In the genomic region with DNA sequence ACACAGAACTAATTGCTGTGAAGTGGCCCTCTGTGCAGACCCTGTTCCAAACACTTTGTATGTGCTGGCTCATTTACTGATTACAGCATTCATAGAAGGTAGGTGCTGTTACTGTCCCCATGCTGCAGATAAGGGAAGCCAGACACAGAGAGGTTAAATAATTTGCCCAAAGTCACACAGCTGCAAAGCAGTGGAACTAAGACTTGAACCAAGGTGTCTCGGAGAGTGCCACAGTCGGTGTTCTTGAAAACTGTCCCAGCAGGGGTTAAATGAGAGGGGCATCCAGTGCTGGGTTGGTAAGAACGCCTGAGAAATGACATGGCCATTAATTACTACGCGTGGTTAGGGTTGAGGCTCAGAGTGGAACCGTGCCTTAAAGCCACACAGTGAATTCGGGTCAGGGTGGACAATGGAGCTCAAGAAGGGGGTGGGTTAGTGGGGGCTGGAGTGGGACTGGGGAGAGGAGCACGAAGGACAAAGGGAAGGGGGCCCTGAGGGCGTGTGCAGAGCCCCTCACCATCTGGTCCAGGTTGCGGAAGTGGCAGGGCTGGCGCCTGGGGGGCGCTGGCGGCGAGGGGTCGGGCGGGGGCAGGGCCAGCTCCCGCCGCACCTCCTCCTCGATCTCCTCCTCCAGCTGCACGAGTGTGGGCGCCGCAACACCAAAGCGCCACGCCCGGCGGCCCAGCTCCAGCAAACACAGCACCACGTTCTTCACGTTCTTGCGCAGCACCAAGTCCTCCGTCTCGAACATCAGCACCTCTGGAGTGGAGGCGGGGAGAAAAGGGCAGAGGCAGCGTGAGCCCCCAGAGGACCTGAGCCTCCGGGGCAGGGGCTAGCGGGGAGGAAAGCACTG, we compare ENCODE assay signal across 12 cellular contexts. TPM values are rescaled to one million over a fixed set of nuclear protein-coding genes. Genes with fewer than 3 reads are reported as not detected.
DNase-seq lines count a peak whose midpoint lies in the region; TF ChIP-seq lines count a peak whose summit lies in the region.
"Had no signal": no experiment of that assay in that cellular context is flagged by ENCODE, and none has a peak within 500 bp of the region (broad histone marks: within the 10 kb centered on the region; RNA-seq: fewer than 3 reads in every experiment).

No MANE protein-coding gene starts in this region.

- no peaks in the 10 kb centered on the region for H3K36me3 Mint-ChIP-seq in nephron (ENCODE audit: low read depth)
- H3K36me3 Mint-ChIP-seq: natural killer cell treated with Interleukin-12 subunit alpha and Interleukin-12 subunit beta and Interleukin-15 and Interleukin-18, amount 100 ng/mL, for 72 hours had no signal

- H3K4me1 Mint-ChIP-seq in nephron, result no peaks in the 10 kb centered on the region

- in situ Hi-C loops in mammary epithelial cell (cut with MboI; ENCODE audit: low sequenced_read_pairs in 2 of 2) (loop anchor here (25.0 kb wide), 1 partner anchor 587 kb away; no protein-coding TSS in a partner anchor), G401 (cut with HindIII; ENCODE audit: low sequenced_read_pairs) (no loop called here)

- H2AFZ ChIP-seq in mammary epithelial cell (ENCODE audit: low read depth, low read length), result peak overlapping the region; percentile 71

- dilution Hi-C loops in mammary epithelial cell (cut with HindIII; ENCODE audit: low sequenced_read_pairs), result loop anchor here (25.0 kb wide), 2 partner anchors 137 to 437 kb away; no protein-coding TSS in a partner anchor

- no peak overlapping the region for H3K9ac ChIP-seq in mammary epithelial cell (ENCODE audit: insufficient read depth, low read length)

- no peaks in the 10 kb centered on the region for H3K79me2 ChIP-seq in mammary epithelial cell (ENCODE audit: insufficient read depth, low read length)

- H3K27ac Mint-ChIP-seq in nephron, result no peak overlapping the region
- H3K27ac Mint-ChIP-seq: natural killer cell treated with Interleukin-12 subunit alpha and Interleukin-12 subunit beta and Interleukin-15 and Interleukin-18, amount 100 ng/mL, for 72 hours had no signal

- H3K9me3 ChIP-seq in mammary epithelial cell (replicated peaks; ENCODE audit: insufficient read depth, low read length), result no peaks in the 10 kb centered on the region
- H3K9me3 ChIP-seq: adrenal gland had no signal

- peak overlapping the region in 2 of 3 experiments; percentile 32 to 60 for H3K4me3 Mint-ChIP-seq in nephron
- H3K4me3 Mint-ChIP-seq: natural killer cell treated with Interleukin-12 subunit alpha and Interleukin-12 subunit beta and Interleukin-15 and Interleukin-18, amount 100 ng/mL, for 72 hours had no signal

- no peaks in the 10 kb centered on the region for H3K9me3 Mint-ChIP-seq in nephron
- H3K9me3 Mint-ChIP-seq: natural killer cell treated with Interleukin-12 subunit alpha and Interleukin-12 subunit beta and Interleukin-15 and Interleukin-18, amount 100 ng/mL, for 72 hours had no signal

- peaks cover 21% of the 10 kb centered on the region for H3K27me3 ChIP-seq in H7 (ENCODE audit: control insufficient read depth, insufficient read depth, low read length)
- H3K27me3 ChIP-seq in mammary epithelial cell (ENCODE audit: insufficient read depth, low read length), result no peaks in the 10 kb centered on the region

- no TSS peak for BruUV-seq in mammary epithelial cell (replicated peaks; lab: Mats Ljungman, UMichigan)

- CTCF ChIA-PET in mammary epithelial cell (lab: Charles Lee; ENCODE audit: low non-redundant PET), result no interaction called here

- peak overlapping the region; percentile 37 for H3K4me2 ChIP-seq in mammary epithelial cell (ENCODE audit: insufficient read depth, low read depth, low read length)

- WGBS in mammary epithelial cell (ENCODE audit: low coverage, missing lambda C conversion rate), result 41% methylated on average over 15 of the region's 35 CpGs

- peaks cover 36% of the 10 kb centered on the region for H3K4me1 ChIP-seq in mammary epithelial cell (ENCODE audit: insufficient read depth, low read length)
- H3K4me1 ChIP-seq: adrenal gland had no signal

- TF ChIP-seq CTCF in mammary epithelial cell (conservative IDR thresholded peaks at IDR 0.05 in 1 of 2, IDR thresholded peaks at IDR 0.05 in 1 of 2; ENCODE audit: extremely low read depth in 1 of 2, insufficient read depth in 1 of 2, low read depth in 1 of 2, low read length in 2 of 2), result no peak
- TF ChIP-seq CTCF in nephron (IDR thresholded peaks at IDR 0.05; ENCODE audit: unreplicated experiment in 3 of 3), result no peak

- H3K36me3 ChIP-seq in H7 (replicated peaks; ENCODE audit: control insufficient read depth, insufficient read depth, low read length), result no peaks in the 10 kb centered on the region
- H3K36me3 ChIP-seq in mammary epithelial cell (ENCODE audit: insufficient read depth, low read length), result no peaks in the 10 kb centered on the region
- H3K36me3 ChIP-seq: adrenal gland had no signal

- H3K4me3 ChIP-seq in H7 (ENCODE audit: insufficient read depth, low read depth, low read length) (peak overlapping the region; percentile 33), mammary epithelial cell (replicated peaks in 1 of 3; ENCODE audit: insufficient read depth in 1 of 3, low read depth in 2 of 3, low read length in 3 of 3) (no peak overlapping the region)
- H3K4me3 ChIP-seq: adrenal gland had no signal

- DNase-seq in NCI-H1417 (lab: John Stamatoyannopoulos, UW) (peak in 2 of 3 experiments; percentile 30 to 57), NCI-H1417 treated with DMSO at 0.1 percent for 48 hours (lab: John Stamatoyannopoulos, UW) (no peak), H7 (peak; percentile 92), mammary epithelial cell (no peak), G401 (ENCODE audit: low spot score) (no peak), NCI-H2029 treated with DMSO at 0.1 percent for 48 hours (lab: John Stamatoyannopoulos, UW) (no peak), NCI-H345 treated with DMSO at 0.1 percent for 48 hours (lab: John Stamatoyannopoulos, UW; ENCODE audit: unreplicated experiment) (no peak)
- DNase-seq: adrenal gland, NCI-H345, T-helper 9 cell had no signal

- peaks cover 38% of the 10 kb centered on the region for H3K27me3 Mint-ChIP-seq in nephron (ENCODE audit: low read depth)

- H3K27ac ChIP-seq in mammary epithelial cell (ENCODE audit: insufficient read depth, low read depth, low read length), result no peak overlapping the region
- H3K27ac ChIP-seq: adrenal gland had no signal

- no peaks in the 10 kb centered on the region for H4K20me1 ChIP-seq in mammary epithelial cell (ENCODE audit: insufficient read depth, low read length)

- intact Hi-C loops in mammary epithelial cell (cut with micrococcal nuclease), result loop anchor here (5.0 to 10.0 kb wide), 3 partner anchors 507 to 1545 kb away; partner anchors contain the start of gene SLFN5

RNA-seq across cellular contexts. Expression of gene GAS2L2, which starts 3.3 kb away (rescaled TPM):
- total RNA-seq in H7 (2014; rRNA removed; shearing (Covaris generic)), result 0.10 TPM in 1 of 2 replicates, not detected in the other
- under 1 TPM in 1 of 2 donors, not detected in 1; 0.24 TPM for total RNA-seq in mammary epithelial cell
- 0.07 TPM for polyA plus RNA-seq in mammary epithelial cell
- 0.31 TPM for polyA minus RNA-seq in mammary epithelial cell
- not detected in 2 replicates for total RNA-seq in G401 (2014; rRNA removed; shearing (Covaris generic))
- total RNA-seq: natural killer cell treated with Interleukin-12 subunit alpha and Interleukin-12 subunit beta and Interleukin-15 and Interleukin-18, amount 100 ng/mL, for 72 hours had no signal

RNA-seq across cellular contexts. Expression of gene C17orf50, which starts 10.9 kb away (rescaled TPM):
- not detected in 2 replicates for total RNA-seq in H7 (2014; rRNA removed; shearing (Covaris generic))
- total RNA-seq in mammary epithelial cell, result not detected
- not detected for polyA plus RNA-seq in mammary epithelial cell
- not detected for polyA minus RNA-seq in mammary epithelial cell
- total RNA-seq in G401 (2014; rRNA removed; shearing (Covaris generic)), result not detected in 2 replicates
- total RNA-seq: natural killer cell treated with Interleukin-12 subunit alpha and Interleukin-12 subunit beta and Interleukin-15 and Interleukin-18, amount 100 ng/mL, for 72 hours had no signal

RNA-seq across cellular contexts. Expression of gene RASL10B, which starts 18.3 kb away (rescaled TPM):
- 13.8 and 16.9 TPM in 2 replicates for total RNA-seq in H7 (2014; rRNA removed; shearing (Covaris generic))
- under 1 TPM; 0.19 to 0.67 TPM for total RNA-seq in mammary epithelial cell
- polyA plus RNA-seq in mammary epithelial cell, result 0.07 TPM
- not detected for polyA minus RNA-seq in mammary epithelial cell
- total RNA-seq in G401 (2014; rRNA removed; shearing (Covaris generic)), result 18.4 and 19.5 TPM in 2 replicates

RNA-seq across cellular contexts. Expression of gene MMP28, which starts 45.7 kb away (rescaled TPM):
- total RNA-seq in H7 (2014; rRNA removed; shearing (Covaris generic)), result not detected in 2 replicates
- 10 to 100 TPM; 64.0 to 83.9 TPM for total RNA-seq in mammary epithelial cell
- 51.7 TPM for polyA plus RNA-seq in mammary epithelial cell
- polyA minus RNA-seq in mammary epithelial cell, result 64.9 TPM
- total RNA-seq in G401 (2014; rRNA removed; shearing (Covaris generic)), result not detected in 2 replicates
- total RNA-seq: natural killer cell treated with Interleukin-12 subunit alpha and Interleukin-12 subunit beta and Interleukin-15 and Interleukin-18, amount 100 ng/mL, for 72 hours had no signal

RNA-seq across cellular contexts. Expression of gene TAF15, which starts 59.5 kb away (rescaled TPM):
- 20.2 and 32.0 TPM in 2 replicates for total RNA-seq in H7 (2014; rRNA removed; shearing (Covaris generic))
- 100 to 1,000 TPM in 1 of 2 donors, 10 to 100 TPM in 1; 67.2 to 270 TPM for total RNA-seq in mammary epithelial cell
- polyA plus RNA-seq in mammary epithelial cell, result 26.0 TPM
- polyA minus RNA-seq in mammary epithelial cell, result 170 TPM
- 18.2 and 23.9 TPM in 2 replicates for total RNA-seq in G401 (2014; rRNA removed; shearing (Covaris generic))

Comparison
In these comparisons a context has a peak if more than half of its experiments do, and no peak if none do; other contexts are left out.
1. DNase-seq: peak in NCI-H1417 (2 of 3) and H7 (single experiment); none in NCI-H1417 treated with DMSO at 0.1 percent for 48 hours (single experiment), mammary epithelial cell (single experiment), G401 (single experiment), NCI-H2029 treated with DMSO at 0.1 percent for 48 hours (single experiment) and NCI-H345 treated with DMSO at 0.1 percent for 48 hours (single experiment).